In genomic region chr17:18921912-18922451, GRCh38 we compare ENCODE assay signal across 8 cellular contexts. TPM values are rescaled to one million over a fixed set of nuclear protein-coding genes. Genes with fewer than 3 reads are reported as not detected.
DNase-seq lines count a peak whose midpoint lies in the region; ATAC-seq lines count a peak whose summit lies in the region.

No MANE protein-coding gene starts in this region.

- peak; percentile 42 for ATAC-seq in GM19035 (IDR thresholded peaks at IDR 0.05; ENCODE audit: unreplicated experiment)
- ATAC-seq in HG03457 (IDR thresholded peaks at IDR 0.05; ENCODE audit: unreplicated experiment): peak; percentile 51
- peak; percentile 82 for ATAC-seq in stimulated activated naive CD8-positive, alpha-beta T cell treated with anti-CD3 and anti-CD28 coated beads, Interleukin-15, amount 100 ng/mL, for 72 hours
- no peak for ATAC-seq in aorta (ENCODE audit: low FRiP score)
- no peak for ATAC-seq in sciatic nerve

- no peaks in the 10 kb centered on the region for H3K27me3 Mint-ChIP-seq in stimulated activated naive CD8-positive, alpha-beta T cell treated with anti-CD3 and anti-CD28 coated beads, Interleukin-15, amount 100 ng/mL, for 72 hours

- in situ Hi-C loops in ACHN (cut with HindIII; ENCODE audit: low pct_ligation_motif_present, low pct_unique_long_range_greater_than_20kb, low sequenced_read_pairs): no loop called here

- peak overlapping the region; percentile 62 to 65 for H3K4me3 Mint-ChIP-seq in stimulated activated naive CD8-positive, alpha-beta T cell treated with anti-CD3 and anti-CD28 coated beads, Interleukin-15, amount 100 ng/mL, for 72 hours

- H3K4me1 Mint-ChIP-seq in stimulated activated naive CD8-positive, alpha-beta T cell treated with anti-CD3 and anti-CD28 coated beads, Interleukin-15, amount 100 ng/mL, for 72 hours: peaks cover 69% of the 10 kb centered on the region

- H3K27ac Mint-ChIP-seq in stimulated activated naive CD8-positive, alpha-beta T cell treated with anti-CD3 and anti-CD28 coated beads, Interleukin-15, amount 100 ng/mL, for 72 hours: peak overlapping the region; percentile 7 to 75

- H3K9me3 ChIP-seq in aorta (ENCODE audit: control insufficient read depth, low read length): no peaks in the 10 kb centered on the region

- H3K4me1 ChIP-seq in aorta (ENCODE audit: control insufficient read depth in 1 of 2, insufficient read depth in 2 of 2, low read length in 2 of 2): no peaks in the 10 kb centered on the region

- WGBS in aorta, 2 donors: 35 to 38% methylated on average over 4 of the region's 4 CpGs

- DNase-seq in ACHN: peak; percentile 83
- peak; percentile 47 for DNase-seq in amniotic epithelial cell (ENCODE audit: low read depth)
- DNase-seq in stimulated activated naive CD8-positive, alpha-beta T cell treated with anti-CD3 and anti-CD28 coated beads, Interleukin-15, amount 100 ng/mL, for 72 hours: peak in 1 of 2 donors; percentile 34
- no peak for DNase-seq in aorta
- DNase-seq in posterior vena cava (ENCODE audit: low spot score): no peak
- no peak for DNase-seq in sciatic nerve (ENCODE audit: low spot score)

- no peak overlapping the region for H3K4me3 ChIP-seq in aorta (ENCODE audit: low read length in 2 of 2)

- intact Hi-C loops in aorta (cut with DNase I): no loop called here
- intact Hi-C loops in posterior vena cava (cut with DNase I): no loop called here
- intact Hi-C loops in sciatic nerve (cut with DNase I): no loop called here

- H3K27me3 ChIP-seq in aorta (ENCODE audit: control insufficient read depth in 1 of 2, insufficient read depth in 2 of 2, low read length in 1 of 2): no peaks in the 10 kb centered on the region

- H3K27ac ChIP-seq in aorta (ENCODE audit: low read depth in 1 of 2, low read length in 2 of 2): no peak overlapping the region

- H3K36me3 ChIP-seq in aorta (ENCODE audit: control insufficient read depth in 1 of 2, insufficient read depth in 2 of 2, low read length in 1 of 2): no peaks in the 10 kb centered on the region

- H3K9me3 Mint-ChIP-seq in stimulated activated naive CD8-positive, alpha-beta T cell treated with anti-CD3 and anti-CD28 coated beads, Interleukin-15, amount 100 ng/mL, for 72 hours: no peaks in the 10 kb centered on the region

RNA-seq across cellular contexts. Expression of gene SLC5A10, which starts 30.0 kb away (rescaled TPM):
- total RNA-seq in aorta (not detected), posterior vena cava (not detected), sciatic nerve (not detected)
- polyA plus RNA-seq in aorta: under 1 TPM in 1 of 2 donors, not detected in 1; 0.23 TPM

Comparison
In these comparisons a context has a peak if more than half of its experiments do, and no peak if none do; other contexts are left out.
1. DNase-seq: peak in ACHN (single experiment) and amniotic epithelial cell (single experiment); none in aorta (0 of 2), posterior vena cava (single experiment) and sciatic nerve (single experiment).
2. ATAC-seq: peak in GM19035 (single experiment), HG03457 (single experiment) and stimulated activated naive CD8-positive, alpha-beta T cell treated with anti-CD3 and anti-CD28 coated beads, Interleukin-15, amount 100 ng/mL, for 72 hours (single experiment); none in aorta (single experiment) and sciatic nerve (single experiment).